ENCODE assay signal across 33 cellular contexts in the genomic region with DNA sequence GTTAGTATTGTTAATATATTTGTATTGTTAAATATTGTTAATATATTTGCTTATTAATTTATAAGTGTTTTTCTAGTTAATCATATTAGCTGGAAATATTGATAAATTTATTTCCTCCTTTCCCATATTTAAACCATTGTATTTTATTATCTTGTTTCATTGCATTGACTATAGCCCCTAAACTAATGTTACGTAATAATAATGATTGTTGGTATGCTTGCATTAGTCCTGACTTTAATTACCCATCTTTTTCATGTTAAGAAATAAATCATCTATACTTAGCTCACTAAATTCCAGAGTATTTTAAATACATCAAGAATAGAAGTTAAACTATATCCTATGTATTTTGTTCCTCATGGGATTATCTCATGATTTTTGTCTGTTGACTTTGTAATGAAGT.
"Had no signal": no experiment of that assay in that cellular context is flagged by ENCODE, and none has a peak within 500 bp of the region (broad histone marks: within the 10 kb centered on the region; RNA-seq: fewer than 3 reads in every experiment).

No MANE protein-coding gene starts in this region.

- DNase-seq: activated effector memory CD4-positive, alpha-beta T cell treated with anti-CD3 and anti-CD28 coated beads, Interleukin-2, amount 50 U/mL, for 16 hours; activated effector memory CD4-positive, alpha-beta T cell treated with Interleukin-2 at 50 U/mL for 16 hours; activated gamma-delta T cell; activated gamma-delta T cell treated with Interleukin-2 at 50 U/mL for 16 hours; activated naive CD4-positive, alpha-beta T cell; activated naive CD4-positive, alpha-beta T cell treated with anti-CD3 and anti-CD28 coated beads for 36 hours; activated naive CD4-positive, alpha-beta T cell treated with anti-CD3 and anti-CD28 coated beads, Interleukin-2, amount 10 ng/mL, durations not matched to agents 7 days and 5 days; activated naive CD4-positive, alpha-beta T cell treated with anti-CD3 and anti-CD28 coated beads, Interleukin-2, amount 50 U/mL, for 16 hours; activated naive CD4-positive, alpha-beta T cell treated with Interleukin-2 at 50 U/mL for 16 hours; activated naive CD8-positive, alpha-beta T cell treated with anti-CD3 and anti-CD28 coated beads for 36 hours; activated naive CD8-positive, alpha-beta T cell treated with anti-CD3 and anti-CD28 coated beads, Interleukin-2, amount 10 ng/mL, durations not matched to agents 7 days and 5 days; activated naive CD8-positive, alpha-beta T cell treated with anti-CD3 and anti-CD28 coated beads, Interleukin-2, amount 50 U/mL, for 24 hours; activated T-cell treated with anti-CD3 and anti-CD28 coated beads, Interleukin-2, amount 50 U/mL, for 24 hours; activated T-cell treated with anti-CD3 and anti-CD28 coated beads, Interleukin-2, amount 50 U/mL, for 4 hours; activated T-cell treated with anti-CD3 and anti-CD28 coated beads, Interleukin-2, amount 50 U/mL, for 48 hours; activated T-cell treated with anti-CD3 and anti-CD28 coated beads, Interleukin-2, amount 50 U/mL, for 72 hours; adrenal gland; amniotic stem cell; amygdala; anterior cingulate cortex; aorta; body of pancreas; brain microvascular endothelial cell; caudate nucleus; central memory CD4-positive, alpha-beta T cell; cerebellar nuclear complex had no signal

- H3K27ac ChIP-seq: adrenal gland, ascending aorta, body of pancreas, brain microvascular endothelial cell, breast epithelium, cardiac muscle cell had no signal

- ATAC-seq: activated naive CD4-positive, alpha-beta T cell treated with anti-CD3 and anti-CD28 coated beads, Interleukin-2, amount 50 U/mL, for 72 hours; activated naive CD8-positive, alpha-beta T cell treated with anti-CD3 and anti-CD28 coated beads, Interleukin-2, amount 50 U/mL, for 24 hours; activated T-cell treated with anti-CD3 and anti-CD28 coated beads, Interleukin-2, amount 50 U/mL, for 4 hours; activated T-cell treated with anti-CD3 and anti-CD28 coated beads, Interleukin-2, amount 50 U/mL, for 72 hours; activated T-helper 17 cell treated with anti-CD3 and anti-CD28 coated beads, Interleukin-2, amount 50 U/mL, for 72 hours; body of pancreas had no signal

- H3K36me3 ChIP-seq: adrenal gland, ascending aorta, brain microvascular endothelial cell, breast epithelium, cardiac muscle cell had no signal

- H3K4me3 ChIP-seq: adrenal gland, ascending aorta, body of pancreas, breast epithelium, cardiac muscle cell had no signal

- H3K9me3 ChIP-seq: adrenal gland, body of pancreas, breast epithelium had no signal

- H3K27me3 ChIP-seq: adrenal gland, ascending aorta, body of pancreas, brain microvascular endothelial cell, breast epithelium, cardiac muscle cell had no signal

- H3K4me1 ChIP-seq: adrenal gland, ascending aorta, body of pancreas, breast epithelium had no signal

- FAIRE-seq: astrocyte, bronchial epithelial cell had no signal
